27 cellular contexts compared by ENCODE assay signal in the genomic region with DNA sequence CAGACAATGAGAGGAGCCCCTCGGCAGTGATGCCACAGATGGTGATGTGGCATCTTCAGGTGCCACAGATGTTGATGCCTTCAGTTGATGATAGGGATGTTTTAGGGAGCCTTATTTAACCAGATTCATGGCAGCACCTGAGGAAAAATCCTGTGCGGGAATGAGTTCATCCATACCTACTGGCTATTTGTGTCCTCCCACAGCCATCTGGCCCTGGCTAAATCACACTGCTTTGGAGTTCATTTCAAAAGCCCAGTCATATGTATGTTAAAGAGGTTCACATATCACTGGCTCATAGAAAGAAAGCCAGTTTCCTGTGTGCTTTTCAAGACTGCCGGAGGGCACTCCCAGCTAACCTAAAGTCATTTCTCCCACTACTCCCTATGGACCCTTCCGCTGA.
"Had no signal": no experiment of that assay in that cellular context is flagged by ENCODE, and none has a peak within 500 bp of the region (broad histone marks: within the 10 kb centered on the region; RNA-seq: fewer than 3 reads in every experiment).

No MANE protein-coding gene starts in this region.

- ATAC-seq: activated CD4-positive, CD25-positive, alpha-beta regulatory T cell treated with anti-CD3 and anti-CD28 coated beads, Interleukin-2, amount 50 U/mL, for 24 hours; activated CD8-positive, alpha-beta memory T cell treated with anti-CD3 and anti-CD28 coated beads, Interleukin-2, amount 10 ng/mL, durations not matched to agents 7 days and 5 days; activated CD8-positive, alpha-beta T cell treated with anti-CD3 and anti-CD28 coated beads, Interleukin-2, amount 10 ng/mL, durations not matched to agents 7 days and 5 days; activated naive CD8-positive, alpha-beta T cell treated with anti-CD3 and anti-CD28 coated beads, Interleukin-2, amount 50 U/mL, for 24 hours; body of pancreas; esophagus mucosa; foreskin keratinocyte; gastrocnemius medialis; heart right ventricle; T-helper 17 cell had no signal

- DNase-seq: activated B cell treated with CpG ODN at 0.5 μM for 24 hours; activated CD4-positive, alpha-beta memory T cell treated with anti-CD3 and anti-CD28 coated beads for 36 hours; activated CD4-positive, alpha-beta T cell treated with anti-CD3 and anti-CD28 coated beads, Interleukin-2, amount 10 ng/mL, durations not matched to agents 24 days and 14 days; activated CD8-positive, alpha-beta memory T cell treated with anti-CD3 and anti-CD28 coated beads, Interleukin-2, amount 10 ng/mL, durations not matched to agents 7 days and 5 days; activated CD8-positive, alpha-beta memory T cell treated with anti-CD3 and anti-CD28 coated beads, Interleukin-2, amount 50 U/mL, for 4 hours; activated CD8-positive, alpha-beta T cell treated with anti-CD3 and anti-CD28 coated beads, Interleukin-2, amount 10 ng/mL, durations not matched to agents 7 days and 5 days; activated effector memory CD4-positive, alpha-beta T cell treated with anti-CD3 and anti-CD28 coated beads, Interleukin-2, amount 50 U/mL, for 16 hours; activated naive CD4-positive, alpha-beta T cell treated with anti-CD3 and anti-CD28 coated beads for 36 hours; activated naive CD8-positive, alpha-beta T cell treated with anti-CD3 and anti-CD28 coated beads for 36 hours; activated naive CD8-positive, alpha-beta T cell treated with anti-CD3 and anti-CD28 coated beads, Interleukin-2, amount 50 U/mL, for 24 hours; activated T-cell treated with anti-CD3 and anti-CD28 coated beads, Interleukin-2, amount 50 U/mL, for 1 hour; activated T-cell treated with anti-CD3 and anti-CD28 coated beads, Interleukin-2, amount 50 U/mL, for 48 hours; adrenal gland; amygdala; aorta; body of pancreas; dorsolateral prefrontal cortex; effector memory CD4-positive, alpha-beta T cell; foreskin keratinocyte; gastrocnemius medialis; heart right ventricle; T-helper 1 cell; T-helper 17 cell; T1000; WERI-Rb-1 had no signal
